ENCODE assay signal across 8 cellular contexts in the genomic region with DNA sequence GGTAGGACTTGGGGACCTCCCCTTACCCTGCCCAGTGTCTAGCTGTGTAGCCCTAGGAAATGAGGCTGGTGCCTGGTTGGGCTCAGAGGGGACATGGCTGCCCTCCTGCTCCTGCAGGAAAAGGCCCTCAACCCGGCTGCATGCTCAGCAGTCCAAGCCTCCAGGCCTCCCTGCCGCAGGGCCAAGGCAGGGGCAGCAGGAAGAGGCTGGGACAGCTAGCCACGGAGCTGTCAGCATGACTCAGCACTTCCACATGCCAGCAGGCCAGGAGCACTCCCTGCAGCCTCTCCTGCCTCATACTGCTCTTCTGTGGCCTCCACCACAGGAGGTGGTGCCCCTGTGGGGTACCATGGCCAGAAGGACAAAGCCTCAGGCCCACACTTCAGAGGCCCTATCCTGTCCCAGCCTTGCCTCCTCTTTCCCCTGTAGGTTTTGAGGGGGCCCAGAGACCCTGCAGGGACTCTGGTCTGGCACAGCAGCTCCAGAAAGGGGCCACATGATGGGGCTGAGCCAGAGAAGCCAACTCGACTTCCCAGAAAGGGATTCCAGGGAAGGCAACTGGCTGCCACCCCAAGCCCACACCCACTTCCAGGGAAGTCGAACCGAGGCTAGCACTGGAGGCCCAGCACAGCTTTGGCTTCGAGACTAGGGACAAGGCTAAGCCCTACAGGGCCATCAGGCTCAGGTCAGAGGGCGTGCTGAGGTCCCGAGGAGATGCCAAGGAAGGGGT. TPM values are rescaled to one million over a fixed set of nuclear protein-coding genes. Genes with fewer than 3 reads are reported as not detected.
A peak's percentile ranks its signal among the peaks of the same experiment; 100 is the strongest.
DNase-seq lines count a peak whose midpoint lies in the region; ATAC-seq and TF ChIP-seq lines count a peak whose summit lies in the region.

No MANE protein-coding gene starts in this region.

- no peaks in the 10 kb centered on the region for H3K9me3 ChIP-seq in esophagus muscularis mucosa

- H3K4me3 Mint-ChIP-seq in activated CD4-positive, alpha-beta T cell treated with anti-CD3 and anti-CD28 coated beads, Interleukin-2, amount 10 ng/mL, durations not matched to agents 24 days and 14 days: no peak overlapping the region

- no peak for DNase-seq in activated CD4-positive, alpha-beta T cell treated with anti-CD3 and anti-CD28 coated beads, Interleukin-2, amount 10 ng/mL, durations not matched to agents 24 days and 14 days
- no peak for DNase-seq in activated CD4-positive, alpha-beta T cell treated with anti-CD3 and anti-CD28 coated beads, Interleukin-2, amount 50 U/mL, for 4 hours
- DNase-seq in SW480 (ENCODE audit: low spot score) (peak; percentile 50), esophagus muscularis mucosa (ENCODE audit: extremely low spot score) (no peak), myocyte (ENCODE audit: low read depth) (peak; percentile 82), DMS79 (lab: John Stamatoyannopoulos, UW) (no peak), ecto neural progenitor cell (ENCODE audit: low spot score) (no peak)

- peak overlapping the region; percentile 67 to 81 (median 72) for H3K27ac ChIP-seq in esophagus muscularis mucosa (replicated peaks in 1 of 4)

- peak in 1 of 3 experiments; percentile 6 for TF ChIP-seq CTCF in esophagus muscularis mucosa (IDR thresholded peaks at IDR 0.05)

- no peaks in the 10 kb centered on the region for H3K27me3 ChIP-seq in esophagus muscularis mucosa

- intact Hi-C loops in activated CD4-positive, alpha-beta T cell treated with anti-CD3 and anti-CD28 coated beads, Interleukin-2, amount 10 ng/mL, durations not matched to agents 24 days and 14 days (cut with micrococcal nuclease): no loop called here
- intact Hi-C loops in esophagus muscularis mucosa (cut with DNase I): no loop called here

- no peak for TF ChIP-seq EP300 in esophagus muscularis mucosa (IDR thresholded peaks at IDR 0.05)

- H3K4me1 Mint-ChIP-seq in activated CD4-positive, alpha-beta T cell treated with anti-CD3 and anti-CD28 coated beads, Interleukin-2, amount 10 ng/mL, durations not matched to agents 24 days and 14 days: peaks cover 10% of the 10 kb centered on the region

- H3K27me3 Mint-ChIP-seq in activated CD4-positive, alpha-beta T cell treated with anti-CD3 and anti-CD28 coated beads, Interleukin-2, amount 10 ng/mL, durations not matched to agents 24 days and 14 days: no peaks in the 10 kb centered on the region

- H3K4me3 ChIP-seq in esophagus muscularis mucosa: no peak overlapping the region

- peaks cover 59% of the 10 kb centered on the region for H3K36me3 Mint-ChIP-seq in activated CD4-positive, alpha-beta T cell treated with anti-CD3 and anti-CD28 coated beads, Interleukin-2, amount 10 ng/mL, durations not matched to agents 24 days and 14 days (ENCODE audit: low read depth)

- peaks cover 72 to 100% (median 94%) of the 10 kb centered on the region in 4 donors for H3K36me3 ChIP-seq in esophagus muscularis mucosa

- ATAC-seq in HG03520 (IDR thresholded peaks at IDR 0.05; ENCODE audit: unreplicated experiment): no peak

- whole genome bisulfite sequencing in esophagus muscularis mucosa: 66% methylated on average over 7 of the region's 9 CpGs

- H3K27ac Mint-ChIP-seq in activated CD4-positive, alpha-beta T cell treated with anti-CD3 and anti-CD28 coated beads, Interleukin-2, amount 10 ng/mL, durations not matched to agents 24 days and 14 days: peak overlapping the region; percentile 23

- H3K4me1 ChIP-seq in esophagus muscularis mucosa: peaks cover 36 to 65% (median 52%) of the 10 kb centered on the region in 4 donors

- H3K9me3 Mint-ChIP-seq in activated CD4-positive, alpha-beta T cell treated with anti-CD3 and anti-CD28 coated beads, Interleukin-2, amount 10 ng/mL, durations not matched to agents 24 days and 14 days: no peaks in the 10 kb centered on the region

- TF ChIP-seq POLR2A in esophagus muscularis mucosa (IDR thresholded peaks at IDR 0.05; ENCODE audit: low read depth): no peak

RNA-seq across cellular contexts. Expression of gene TKT, which starts 19.5 kb away (rescaled TPM):
- total RNA-seq in activated CD4-positive, alpha-beta T cell treated with anti-CD3 and anti-CD28 coated beads, Interleukin-2, amount 10 ng/mL, durations not matched to agents 24 days and 14 days: 377 and 379 TPM in 2 replicates
- 100 to 1,000 TPM; 295 to 524 (median 378) TPM for total RNA-seq in esophagus muscularis mucosa
- total RNA-seq in myocyte: 138 and 187 TPM in 2 replicates
- 246 TPM for polyA plus RNA-seq in myocyte (2012)

Comparison
In these comparisons a context has a peak if more than half of its experiments do, and no peak if none do; other contexts are left out.
1. DNase-seq: peak in SW480 (single experiment) and myocyte (single experiment); none in activated CD4-positive, alpha-beta T cell treated with anti-CD3 and anti-CD28 coated beads, Interleukin-2, amount 10 ng/mL, durations not matched to agents 24 days and 14 days (single experiment), activated CD4-positive, alpha-beta T cell treated with anti-CD3 and anti-CD28 coated beads, Interleukin-2, amount 50 U/mL, for 4 hours (0 of 2), esophagus muscularis mucosa (single experiment), DMS79 (single experiment) and ecto neural progenitor cell (single experiment).